8 cellular contexts compared by ENCODE assay signal in the genomic region with DNA sequence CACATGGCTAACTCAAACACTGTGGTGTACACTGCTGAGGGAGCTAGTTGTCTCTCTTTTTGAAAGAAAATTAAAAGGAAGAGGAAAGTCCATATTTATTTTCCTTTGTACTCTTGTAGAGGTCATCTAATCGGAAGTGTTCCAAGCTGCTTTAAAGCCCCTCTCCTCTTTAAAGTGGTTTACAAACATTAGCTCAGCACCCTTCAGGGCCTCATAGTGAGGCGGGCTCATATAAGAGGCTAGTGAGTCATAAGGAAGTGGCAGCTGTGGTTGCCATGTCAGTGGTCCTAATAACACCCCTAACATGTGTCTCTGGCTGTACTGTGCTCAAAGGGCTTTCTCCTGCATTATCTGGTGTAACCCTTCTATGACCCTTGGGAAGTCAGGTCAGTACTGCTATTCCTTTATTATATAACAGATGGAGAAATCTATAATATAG.
DNase-seq lines count a peak whose midpoint lies in the region; TF ChIP-seq lines count a peak whose summit lies in the region.

No MANE protein-coding gene starts in this region.

- H3K9me3 ChIP-seq in right atrium auricular region, result no peaks in the 10 kb centered on the region

- H3K27me3 ChIP-seq in right atrium auricular region, result no peaks in the 10 kb centered on the region

- DNase-seq in NCI-H748 (lab: John Stamatoyannopoulos, UW; ENCODE audit: unreplicated experiment) (peak; percentile 29), NCI-H748 treated with DMSO at 0.1 percent for 48 hours (lab: John Stamatoyannopoulos, UW) (no peak), NCI-H69 (lab: John Stamatoyannopoulos, UW) (peak; percentile 87), epithelial cell of prostate (ENCODE audit: low read depth, low spot score) (no peak), renal cortical epithelial cell (ENCODE audit: low read depth) (peak; percentile 49), Ammon's horn (ENCODE audit: low spot score) (no peak), right atrium auricular region (ENCODE audit: low spot score) (no peak)
- DNase-seq in stimulated activated CD4-positive, alpha-beta T cell treated with anti-CD3 and anti-CD28 coated beads, Interleukin-4, amount 100 ng/mL, for 24 hours, result no peak

- H3K4me3 ChIP-seq in right atrium auricular region, result no peak overlapping the region

- TF ChIP-seq CTCF in right atrium auricular region (IDR thresholded peaks at IDR 0.05), result no peak

- no peaks in the 10 kb centered on the region for H3K36me3 ChIP-seq in right atrium auricular region

- H3K27ac ChIP-seq in epithelial cell of prostate (peak overlapping the region; percentile 43), right atrium auricular region (no peak overlapping the region)

- H3K4me1 ChIP-seq in right atrium auricular region, result peaks cover 0 to 9% of the 10 kb centered on the region in 2 donors

Comparison
In these comparisons a context has a peak if more than half of its experiments do, and no peak if none do; other contexts are left out.
1. DNase-seq: peak in NCI-H748 (single experiment), NCI-H69 (single experiment) and renal cortical epithelial cell (single experiment); none in NCI-H748 treated with DMSO at 0.1 percent for 48 hours (single experiment), epithelial cell of prostate (single experiment), Ammon's horn (single experiment), stimulated activated CD4-positive, alpha-beta T cell treated with anti-CD3 and anti-CD28 coated beads, Interleukin-4, amount 100 ng/mL, for 24 hours (single experiment) and right atrium auricular region (single experiment).